In the genomic region with DNA sequence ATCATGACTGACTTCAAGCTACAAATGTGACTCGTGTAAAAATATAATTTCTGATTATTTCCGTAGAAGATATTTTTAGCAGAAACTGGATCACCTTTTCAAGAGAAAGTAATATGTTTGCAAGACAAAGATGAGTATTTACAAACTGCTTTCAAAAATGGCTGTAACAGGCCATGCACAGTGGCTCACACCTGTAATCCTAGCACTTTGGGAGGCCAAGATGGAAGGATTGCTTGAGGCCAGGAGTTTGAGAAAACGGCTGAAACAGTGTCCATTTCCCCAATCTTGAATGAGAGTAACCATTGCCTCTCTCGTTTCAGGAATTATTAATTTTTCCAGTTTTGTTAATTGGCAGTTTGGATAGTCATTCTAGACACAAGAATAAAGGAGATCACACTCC, we compare ENCODE assay signal across 1 cellular context.
A peak's percentile ranks its signal among the peaks of the same experiment; 100 is the strongest.
TF ChIP-seq lines count a peak whose summit lies in the region.

No MANE protein-coding gene starts in this region.

TF ChIP-seq in K562, 482 proteins besides CTCF, POLR2A, EP300 and RAD21 (continued from another document and continues in another):
- TF ChIP-seq NR4A1 (CRISPR knock-in tag; IDR thresholded peaks at IDR 0.05) (no peak), NR4A1 (tag; IDR thresholded peaks at IDR 0.05) (peak; percentile 79; the same call in 1 of the 2 replicates), NR2C1 (IDR thresholded peaks at IDR 0.05) (no peak), NR2C1 (tag; IDR thresholded peaks at IDR 0.05) (peak; percentile 25; the same call in 1 of the 2 replicates), NFRKB (IDR thresholded peaks at IDR 0.05; ENCODE audit: low read depth) (peak; percentile 44; the same call in 1 of the 2 replicates), POLR2H (tag; IDR thresholded peaks at IDR 0.05; ENCODE audit: low read depth) (no peak), TAF1 (IDR thresholded peaks at IDR 0.05; ENCODE audit: control insufficient read depth, extremely low read depth, insufficient read depth, low read length, severe bottlenecking) (no peak), TAF15 (IDR thresholded peaks at IDR 0.05; ENCODE audit: low read depth, low read length) (no peak), FIP1L1 (IDR thresholded peaks at IDR 0.05; ENCODE audit: low read depth, low read length, poor library complexity, severe bottlenecking) (no peak), SMAD4 (CRISPR knock-in tag; conservative IDR thresholded peaks at IDR 0.05) (0 out of 2 replicates have a peak, but pooled peaks have one; percentile 33), CREB5 (CRISPR knock-in tag; IDR thresholded peaks at IDR 0.05) (no peak), GATAD2B (IDR thresholded peaks at IDR 0.05; ENCODE audit: borderline replicate concordance) (no peak), KAT8 (IDR thresholded peaks at IDR 0.05; ENCODE audit: low read depth) (no peak), PHB (CRISPR knock-in tag; IDR thresholded peaks at IDR 0.05) (no peak), GTF2E2 (tag; IDR thresholded peaks at IDR 0.05) (no peak), NCOA6 (IDR thresholded peaks at IDR 0.05) (no peak), TAF7 (tag; IDR thresholded peaks at IDR 0.05) (no peak), PYGO2 (tag; IDR thresholded peaks at IDR 0.05) (no peak), ZNF586 (CRISPR knock-in tag; conservative IDR thresholded peaks at IDR 0.05) (no peak), ADNP (tag; IDR thresholded peaks at IDR 0.05) (no peak), RUNX1 (IDR thresholded peaks at IDR 0.05; ENCODE audit: low read depth) (no peak), HINFP (tag; conservative IDR thresholded peaks at IDR 0.05; ENCODE audit: low read depth) (no peak), SRSF1 (IDR thresholded peaks at IDR 0.05; ENCODE audit: low read depth, low read length) (no peak), SRSF3 (IDR thresholded peaks at IDR 0.05; ENCODE audit: insufficient read depth, low read length) (no peak), KLF10 (CRISPR knock-in tag; IDR thresholded peaks at IDR 0.05) (no peak), BMI1 (IDR thresholded peaks at IDR 0.05; ENCODE audit: low read length) (no peak), THRAP3 (IDR thresholded peaks at IDR 0.05; ENCODE audit: borderline replicate concordance) (no peak), SMC3 (conservative IDR thresholded peaks at IDR 0.05; ENCODE audit: insufficient read depth, low read depth, low read length) (no peak), MEIS2 (IDR thresholded peaks at IDR 0.05; ENCODE audit: partially characterized antibody) (no peak), JUNB (CRISPR knock-in tag; conservative IDR thresholded peaks at IDR 0.05) (no peak), RNF2 (IDR thresholded peaks at IDR 0.05) (no peak), KAT2B (IDR thresholded peaks at IDR 0.05; ENCODE audit: low read depth, low read length) (no peak), ZNF830 (CRISPR knock-in tag; IDR thresholded peaks at IDR 0.05) (0 out of 2 replicates have a peak, but pooled peaks have one; percentile 66), TAF9B (IDR thresholded peaks at IDR 0.05; ENCODE audit: partially characterized antibody) (no peak), LARP7 (IDR thresholded peaks at IDR 0.05) (no peak), RHOXF2B (CRISPR knock-in tag; conservative IDR thresholded peaks at IDR 0.05) (no peak), RFX5 (IDR thresholded peaks at IDR 0.05; ENCODE audit: low read depth, low read length) (no peak), ZNF217 (CRISPR knock-in tag; IDR thresholded peaks at IDR 0.05) (no peak), STAT5A (IDR thresholded peaks at IDR 0.05; ENCODE audit: borderline replicate concordance, low read length) (no peak), ID3 (CRISPR knock-in tag; IDR thresholded peaks at IDR 0.05) (no peak), ID3 (tag; IDR thresholded peaks at IDR 0.05) (peak; percentile 61; the same call in 1 of the 2 replicates), STAG1 (CRISPR knock-in tag; IDR thresholded peaks at IDR 0.05; ENCODE audit: borderline replicate concordance) (no peak), POLR2B (IDR thresholded peaks at IDR 0.05; ENCODE audit: low read depth, partially characterized antibody) (no peak), BRD9 (IDR thresholded peaks at IDR 0.05; ENCODE audit: low read depth, partially characterized antibody) (no peak)
- TF ChIP-seq, protein P1, sequence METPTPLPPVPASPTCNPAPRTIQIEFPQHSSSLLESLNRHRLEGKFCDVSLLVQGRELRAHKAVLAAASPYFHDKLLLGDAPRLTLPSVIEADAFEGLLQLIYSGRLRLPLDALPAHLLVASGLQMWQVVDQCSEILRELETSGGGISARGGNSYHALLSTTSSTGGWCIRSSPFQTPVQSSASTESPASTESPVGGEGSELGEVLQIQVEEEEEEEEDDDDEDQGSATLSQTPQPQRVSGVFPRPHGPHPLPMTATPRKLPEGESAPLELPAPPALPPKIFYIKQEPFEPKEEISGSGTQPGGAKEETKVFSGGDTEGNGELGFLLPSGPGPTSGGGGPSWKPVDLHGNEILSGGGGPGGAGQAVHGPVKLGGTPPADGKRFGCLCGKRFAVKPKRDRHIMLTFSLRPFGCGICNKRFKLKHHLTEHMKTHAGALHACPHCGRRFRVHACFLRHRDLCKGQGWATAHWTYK (CRISPR knock-in tag; IDR thresholded peaks at IDR 0.05) = no peak
- TF ChIP-seq, protein P2, sequence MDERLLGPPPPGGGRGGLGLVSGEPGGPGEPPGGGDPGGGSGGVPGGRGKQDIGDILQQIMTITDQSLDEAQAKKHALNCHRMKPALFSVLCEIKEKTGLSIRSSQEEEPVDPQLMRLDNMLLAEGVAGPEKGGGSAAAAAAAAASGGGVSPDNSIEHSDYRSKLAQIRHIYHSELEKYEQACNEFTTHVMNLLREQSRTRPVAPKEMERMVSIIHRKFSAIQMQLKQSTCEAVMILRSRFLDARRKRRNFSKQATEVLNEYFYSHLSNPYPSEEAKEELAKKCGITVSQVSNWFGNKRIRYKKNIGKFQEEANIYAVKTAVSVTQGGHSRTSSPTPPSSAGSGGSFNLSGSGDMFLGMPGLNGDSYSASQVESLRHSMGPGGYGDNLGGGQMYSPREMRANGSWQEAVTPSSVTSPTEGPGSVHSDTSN (CRISPR knock-in tag; IDR thresholded peaks at IDR 0.05; ENCODE audit: low read depth) = no peak
- TF ChIP-seq, protein P2 (tag; conservative IDR thresholded peaks at IDR 0.05; ENCODE audit: low read depth) = no peak
- TF ChIP-seq, protein P3, sequence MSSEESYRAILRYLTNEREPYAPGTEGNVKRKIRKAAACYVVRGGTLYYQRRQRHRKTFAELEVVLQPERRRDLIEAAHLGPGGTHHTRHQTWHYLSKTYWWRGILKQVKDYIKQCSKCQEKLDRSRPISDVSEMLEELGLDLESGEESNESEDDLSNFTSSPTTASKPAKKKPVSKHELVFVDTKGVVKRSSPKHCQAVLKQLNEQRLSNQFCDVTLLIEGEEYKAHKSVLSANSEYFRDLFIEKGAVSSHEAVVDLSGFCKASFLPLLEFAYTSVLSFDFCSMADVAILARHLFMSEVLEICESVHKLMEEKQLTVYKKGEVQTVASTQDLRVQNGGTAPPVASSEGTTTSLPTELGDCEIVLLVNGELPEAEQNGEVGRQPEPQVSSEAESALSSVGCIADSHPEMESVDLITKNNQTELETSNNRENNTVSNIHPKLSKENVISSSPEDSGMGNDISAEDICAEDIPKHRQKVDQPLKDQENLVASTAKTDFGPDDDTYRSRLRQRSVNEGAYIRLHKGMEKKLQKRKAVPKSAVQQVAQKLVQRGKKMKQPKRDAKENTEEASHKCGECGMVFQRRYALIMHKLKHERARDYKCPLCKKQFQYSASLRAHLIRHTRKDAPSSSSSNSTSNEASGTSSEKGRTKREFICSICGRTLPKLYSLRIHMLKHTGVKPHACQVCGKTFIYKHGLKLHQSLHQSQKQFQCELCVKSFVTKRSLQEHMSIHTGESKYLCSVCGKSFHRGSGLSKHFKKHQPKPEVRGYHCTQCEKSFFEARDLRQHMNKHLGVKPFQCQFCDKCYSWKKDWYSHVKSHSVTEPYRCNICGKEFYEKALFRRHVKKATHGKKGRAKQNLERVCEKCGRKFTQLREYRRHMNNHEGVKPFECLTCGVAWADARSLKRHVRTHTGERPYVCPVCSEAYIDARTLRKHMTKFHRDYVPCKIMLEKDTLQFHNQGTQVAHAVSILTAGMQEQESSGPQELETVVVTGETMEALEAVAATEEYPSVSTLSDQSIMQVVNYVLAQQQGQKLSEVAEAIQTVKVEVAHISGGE (CRISPR knock-in tag; IDR thresholded peaks at IDR 0.05) = no peak
- TF ChIP-seq, protein P4, sequence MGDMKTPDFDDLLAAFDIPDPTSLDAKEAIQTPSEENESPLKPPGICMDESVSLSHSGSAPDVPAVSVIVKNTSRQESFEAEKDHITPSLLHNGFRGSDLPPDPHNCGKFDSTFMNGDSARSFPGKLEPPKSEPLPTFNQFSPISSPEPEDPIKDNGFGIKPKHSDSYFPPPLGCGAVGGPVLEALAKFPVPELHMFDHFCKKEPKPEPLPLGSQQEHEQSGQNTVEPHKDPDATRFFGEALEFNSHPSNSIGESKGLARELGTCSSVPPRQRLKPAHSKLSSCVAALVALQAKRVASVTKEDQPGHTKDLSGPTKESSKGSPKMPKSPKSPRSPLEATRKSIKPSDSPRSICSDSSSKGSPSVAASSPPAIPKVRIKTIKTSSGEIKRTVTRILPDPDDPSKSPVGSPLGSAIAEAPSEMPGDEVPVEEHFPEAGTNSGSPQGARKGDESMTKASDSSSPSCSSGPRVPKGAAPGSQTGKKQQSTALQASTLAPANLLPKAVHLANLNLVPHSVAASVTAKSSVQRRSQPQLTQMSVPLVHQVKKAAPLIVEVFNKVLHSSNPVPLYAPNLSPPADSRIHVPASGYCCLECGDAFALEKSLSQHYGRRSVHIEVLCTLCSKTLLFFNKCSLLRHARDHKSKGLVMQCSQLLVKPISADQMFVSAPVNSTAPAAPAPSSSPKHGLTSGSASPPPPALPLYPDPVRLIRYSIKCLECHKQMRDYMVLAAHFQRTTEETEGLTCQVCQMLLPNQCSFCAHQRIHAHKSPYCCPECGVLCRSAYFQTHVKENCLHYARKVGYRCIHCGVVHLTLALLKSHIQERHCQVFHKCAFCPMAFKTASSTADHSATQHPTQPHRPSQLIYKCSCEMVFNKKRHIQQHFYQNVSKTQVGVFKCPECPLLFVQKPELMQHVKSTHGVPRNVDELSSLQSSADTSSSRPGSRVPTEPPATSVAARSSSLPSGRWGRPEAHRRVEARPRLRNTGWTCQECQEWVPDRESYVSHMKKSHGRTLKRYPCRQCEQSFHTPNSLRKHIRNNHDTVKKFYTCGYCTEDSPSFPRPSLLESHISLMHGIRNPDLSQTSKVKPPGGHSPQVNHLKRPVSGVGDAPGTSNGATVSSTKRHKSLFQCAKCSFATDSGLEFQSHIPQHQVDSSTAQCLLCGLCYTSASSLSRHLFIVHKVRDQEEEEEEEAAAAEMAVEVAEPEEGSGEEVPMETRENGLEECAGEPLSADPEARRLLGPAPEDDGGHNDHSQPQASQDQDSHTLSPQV (IDR thresholded peaks at IDR 0.05) = peak; percentile 77; the same call in 1 of the 2 replicates
- TF ChIP-seq, protein P5, sequence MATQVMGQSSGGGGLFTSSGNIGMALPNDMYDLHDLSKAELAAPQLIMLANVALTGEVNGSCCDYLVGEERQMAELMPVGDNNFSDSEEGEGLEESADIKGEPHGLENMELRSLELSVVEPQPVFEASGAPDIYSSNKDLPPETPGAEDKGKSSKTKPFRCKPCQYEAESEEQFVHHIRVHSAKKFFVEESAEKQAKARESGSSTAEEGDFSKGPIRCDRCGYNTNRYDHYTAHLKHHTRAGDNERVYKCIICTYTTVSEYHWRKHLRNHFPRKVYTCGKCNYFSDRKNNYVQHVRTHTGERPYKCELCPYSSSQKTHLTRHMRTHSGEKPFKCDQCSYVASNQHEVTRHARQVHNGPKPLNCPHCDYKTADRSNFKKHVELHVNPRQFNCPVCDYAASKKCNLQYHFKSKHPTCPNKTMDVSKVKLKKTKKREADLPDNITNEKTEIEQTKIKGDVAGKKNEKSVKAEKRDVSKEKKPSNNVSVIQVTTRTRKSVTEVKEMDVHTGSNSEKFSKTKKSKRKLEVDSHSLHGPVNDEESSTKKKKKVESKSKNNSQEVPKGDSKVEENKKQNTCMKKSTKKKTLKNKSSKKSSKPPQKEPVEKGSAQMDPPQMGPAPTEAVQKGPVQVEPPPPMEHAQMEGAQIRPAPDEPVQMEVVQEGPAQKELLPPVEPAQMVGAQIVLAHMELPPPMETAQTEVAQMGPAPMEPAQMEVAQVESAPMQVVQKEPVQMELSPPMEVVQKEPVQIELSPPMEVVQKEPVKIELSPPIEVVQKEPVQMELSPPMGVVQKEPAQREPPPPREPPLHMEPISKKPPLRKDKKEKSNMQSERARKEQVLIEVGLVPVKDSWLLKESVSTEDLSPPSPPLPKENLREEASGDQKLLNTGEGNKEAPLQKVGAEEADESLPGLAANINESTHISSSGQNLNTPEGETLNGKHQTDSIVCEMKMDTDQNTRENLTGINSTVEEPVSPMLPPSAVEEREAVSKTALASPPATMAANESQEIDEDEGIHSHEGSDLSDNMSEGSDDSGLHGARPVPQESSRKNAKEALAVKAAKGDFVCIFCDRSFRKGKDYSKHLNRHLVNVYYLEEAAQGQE (CRISPR knock-in tag; IDR thresholded peaks at IDR 0.05; ENCODE audit: low read depth) = no peak
